ENCODE assay signal across 15 cellular contexts in genomic region chr5:132971483-132972435, GRCh38. TPM values are rescaled to one million over a fixed set of nuclear protein-coding genes. Genes with fewer than 3 reads are reported as not detected.
A peak's percentile ranks its signal among the peaks of the same experiment; 100 is the strongest.
DNase-seq lines count a peak whose midpoint lies in the region; TF ChIP-seq lines count a peak whose summit lies in the region.
"Had no signal": no experiment of that assay in that cellular context is flagged by ENCODE, and none has a peak within 500 bp of the region (broad histone marks: within the 10 kb centered on the region; RNA-seq: fewer than 3 reads in every experiment).

No MANE protein-coding gene starts in this region.

- H3K18ac ChIP-seq in trophoblast cell (ENCODE audit: low read length) = no peak overlapping the region

- no peak for TF ChIP-seq RAD21 in SK-N-SH (IDR thresholded peaks at IDR 0.05; ENCODE audit: low read length)

- no peak for TF ChIP-seq CTCF in SK-N-SH (IDR thresholded peaks at IDR 0.05)
- TF ChIP-seq CTCF in MM.1S (IDR thresholded peaks at IDR 0.05; ENCODE audit: low read length) = no peak

- no peak overlapping the region for H2BK5ac ChIP-seq in trophoblast cell (ENCODE audit: low read depth, low read length, poor library complexity)

- no peak overlapping the region for H3K4me3 ChIP-seq in SK-N-SH (ENCODE audit: low read depth in 2 of 2, low read length in 1 of 2)
- H3K4me3 ChIP-seq in trophoblast cell (ENCODE audit: low read depth, low read length) = no peak overlapping the region
- no peak overlapping the region for H3K4me3 ChIP-seq in MM.1S (ENCODE audit: low read length)
- H3K4me3 ChIP-seq: psoas muscle, spleen had no signal

- H3K36me3 ChIP-seq in SK-N-SH (replicated peaks in 1 of 2; ENCODE audit: control insufficient read depth in 1 of 2, insufficient read depth in 2 of 2, low read length in 1 of 2) (no peaks in the 10 kb centered on the region), trophoblast cell (ENCODE audit: control insufficient read depth in 1 of 2, insufficient read depth in 2 of 2, low read length in 2 of 2) (no peaks in the 10 kb centered on the region), MM.1S (replicated peaks; ENCODE audit: insufficient read depth, low read length) (no peaks in the 10 kb centered on the region)
- H3K36me3 ChIP-seq: spleen had no signal

- H4K12ac ChIP-seq in trophoblast cell (ENCODE audit: low read depth, low read length) = no peak overlapping the region

- no peaks in the 10 kb centered on the region; a peak in 1 of 4 replicates for H3K4me1 ChIP-seq in SK-N-SH (ENCODE audit: control insufficient read depth in 1 of 2, insufficient read depth in 2 of 2, low read depth in 1 of 2, low read length in 1 of 2)
- peaks cover 2 to 5% of the 10 kb centered on the region in 2 experiments for H3K4me1 ChIP-seq in trophoblast cell (ENCODE audit: control insufficient read depth in 1 of 2, insufficient read depth in 2 of 2, low read length in 2 of 2)
- H3K4me1 ChIP-seq in MM.1S (ENCODE audit: low read length) = no peaks in the 10 kb centered on the region
- H3K4me1 ChIP-seq: psoas muscle, spleen had no signal

- H3K23ac ChIP-seq in trophoblast cell (ENCODE audit: low read length) = no peak overlapping the region

- 79% methylated on average over 16 of the region's 16 CpGs for WGBS in SK-N-SH (ENCODE audit: low lambda C conversion rate)
- WGBS in trophoblast cell (ENCODE audit: extremely low coverage, insufficient coverage, insufficient read length) = no CpG with 5 or more reads among the region's 16 CpGs

- no peaks in the 10 kb centered on the region for H4K20me1 ChIP-seq in SK-N-SH (ENCODE audit: insufficient read depth)
- H4K20me1 ChIP-seq in MM.1S (ENCODE audit: insufficient read depth, low read length) = no peaks in the 10 kb centered on the region

- H2BK120ac ChIP-seq in trophoblast cell (ENCODE audit: insufficient read depth, low read length, poor library complexity) = peak overlapping the region; percentile 49

- H3K4ac ChIP-seq in trophoblast cell (ENCODE audit: low read depth, low read length) = no peak overlapping the region

- peak overlapping the region; percentile 33 for H4K91ac ChIP-seq in trophoblast cell (ENCODE audit: low read depth, low read length)

- H3K9me3 ChIP-seq in SK-N-SH (no peaks in the 10 kb centered on the region), trophoblast cell (ENCODE audit: insufficient read depth, low read depth, low read length) (no peaks in the 10 kb centered on the region), MM.1S (replicated peaks; ENCODE audit: insufficient read depth, low read length) (no peaks in the 10 kb centered on the region)
- H3K9me3 ChIP-seq: psoas muscle had no signal

- no peak overlapping the region for H3K14ac ChIP-seq in trophoblast cell (ENCODE audit: low read length)

- CTCF ChIA-PET in HEK293T (lab: Yijun Ruan, JAX) (interaction anchor here (0.7 kb wide), 1 partner anchor 450 kb away, joined by 3 read pairs; no protein-coding TSS in a partner anchor), SK-N-SH (lab: Yijun Ruan, JAX) (no interaction called here)

- H4K8ac ChIP-seq in trophoblast cell (ENCODE audit: low read depth, low read length) = peak overlapping the region; percentile 51

- H3K27ac ChIP-seq in SK-N-SH (ENCODE audit: low read depth in 2 of 2, low read length in 1 of 2) = no peak overlapping the region
- H3K27ac ChIP-seq in epithelial cell of prostate = peak overlapping the region; percentile 50
- H3K27ac ChIP-seq in trophoblast cell (ENCODE audit: low read depth, low read length) = peak overlapping the region; percentile 91
- no peak overlapping the region for H3K27ac ChIP-seq in MM.1S (ENCODE audit: low read length)
- H3K27ac ChIP-seq in caudate nucleus (ENCODE audit: low read depth, low read length) = no peak overlapping the region
- H3K27ac ChIP-seq: psoas muscle, spleen had no signal

- no peaks in the 10 kb centered on the region for H3K27me3 ChIP-seq in SK-N-SH (ENCODE audit: insufficient read depth)
- H3K27me3 ChIP-seq in trophoblast cell (ENCODE audit: insufficient read depth, low read length) = no peaks in the 10 kb centered on the region
- no peaks in the 10 kb centered on the region for H3K27me3 ChIP-seq in MM.1S (replicated peaks; ENCODE audit: insufficient read depth, low read length)
- H3K27me3 ChIP-seq: spleen had no signal

- POLR2A ChIA-PET in HEK293T (lab: Yijun Ruan, JAX) = no interaction called here
- POLR2A ChIA-PET in SK-N-SH (lab: Yijun Ruan, JAX) = no interaction called here

- H2BK12ac ChIP-seq in trophoblast cell (ENCODE audit: low read length) = no peak overlapping the region

- DNase-seq in HEK293T (ENCODE audit: extremely low spot score) (no peak), SK-N-SH (no peak), epithelial cell of prostate (ENCODE audit: low read depth, low spot score) (no peak), trophoblast cell (peak; percentile 93 to 96), MM.1S (no peak), caudate nucleus (lab: John Stamatoyannopoulos, UW) (no peak), NCI-H82 treated with DMSO at 0.1 percent for 48 hours (lab: John Stamatoyannopoulos, UW; ENCODE audit: unreplicated experiment) (no peak)
- DNase-seq: activated CD4-positive, alpha-beta T cell treated with anti-CD3 and anti-CD28 coated beads for 1 hour; activated CD8-positive, alpha-beta memory T cell treated with anti-CD3 and anti-CD28 coated beads, Interleukin-2, amount 10 ng/mL, durations not matched to agents 7 days and 5 days; activated gamma-delta T cell treated with Interleukin-2 at 50 U/mL for 16 hours; immature natural killer cell; NCI-H1694; NCI-H446; psoas muscle; spleen had no signal

- H3K9me2 ChIP-seq in SK-N-SH (no peaks in the 10 kb centered on the region), MM.1S (replicated peaks; ENCODE audit: insufficient read depth, low read length) (no peaks in the 10 kb centered on the region)

- H2AK5ac ChIP-seq in trophoblast cell (ENCODE audit: low read length) = no peak overlapping the region

- no peak for TF ChIP-seq EP300 in SK-N-SH (IDR thresholded peaks at IDR 0.05; ENCODE audit: borderline replicate concordance in 1 of 2, low read depth in 1 of 2, low read length in 1 of 2)

- H3K9ac ChIP-seq in SK-N-SH = no peak overlapping the region
- H3K9ac ChIP-seq in trophoblast cell (ENCODE audit: low read length) = no peak overlapping the region
- H3K9ac ChIP-seq in MM.1S (ENCODE audit: low read length) = no peak overlapping the region

- H2AFZ ChIP-seq in SK-N-SH (ENCODE audit: low read depth) (peak overlapping the region; percentile 67; the same call in 1 of the 2 replicates), trophoblast cell (ENCODE audit: insufficient read depth, low read length, poor library complexity) (no peak overlapping the region), MM.1S (ENCODE audit: low read length) (no peak overlapping the region)

- peaks cover 4% of the 10 kb centered on the region for H3F3A ChIP-seq in SK-N-SH (replicated peaks; ENCODE audit: insufficient read depth)
- H3F3A ChIP-seq in MM.1S (ENCODE audit: insufficient read depth, low read length) = no peaks in the 10 kb centered on the region

- H3K79me2 ChIP-seq in SK-N-SH (ENCODE audit: insufficient read depth) = no peaks in the 10 kb centered on the region
- H3K79me2 ChIP-seq in trophoblast cell (ENCODE audit: control insufficient read depth, insufficient read depth, low read length, poor library complexity) = no peaks in the 10 kb centered on the region
- H3K79me2 ChIP-seq in MM.1S (ENCODE audit: low read length) = no peaks in the 10 kb centered on the region

- no peak overlapping the region for H3K4me2 ChIP-seq in SK-N-SH
- H3K4me2 ChIP-seq in trophoblast cell (ENCODE audit: low read length) = no peak overlapping the region
- no peak overlapping the region for H3K4me2 ChIP-seq in MM.1S (ENCODE audit: low read depth, low read length)

- no peaks in the 10 kb centered on the region for H3K79me1 ChIP-seq in trophoblast cell (ENCODE audit: low read length)

TF ChIP-seq in HEK293T, 16 proteins besides CTCF, POLR2A, EP300 and RAD21:
- TF ChIP-seq PKNOX1 (IDR thresholded peaks at IDR 0.05) = 0 out of 2 replicates have a peak, but pooled peaks have one; percentile 12
- no peak for TF ChIP-seq SP1 (IDR thresholded peaks at IDR 0.05)
TF ChIP-seq in HEK293T: peak in this region for 1.

TF ChIP-seq in SK-N-SH, 30 proteins besides CTCF, POLR2A, EP300 and RAD21 (continues in another document):
- TF ChIP-seq GABPA (IDR thresholded peaks at IDR 0.05; ENCODE audit: low read depth) (no peak), FOXJ3 (CRISPR knock-in tag; IDR thresholded peaks at IDR 0.05) (no peak), USF2 (IDR thresholded peaks at IDR 0.05; ENCODE audit: borderline replicate concordance, low read depth, low read length) (no peak), MXI1 (IDR thresholded peaks at IDR 0.05; ENCODE audit: low read depth, low read length) (no peak), NRF1 (IDR thresholded peaks at IDR 0.05; ENCODE audit: low read depth, low read length) (no peak), EZH2phosphoT487 (IDR thresholded peaks at IDR 0.05; ENCODE audit: borderline replicate concordance, low read depth) (no peak), SIN3A (IDR thresholded peaks at IDR 0.05; ENCODE audit: borderline replicate concordance, low read depth, low read length) (no peak), SMC3 (IDR thresholded peaks at IDR 0.05; ENCODE audit: low read depth, low read length) (no peak), IRF3 (IDR thresholded peaks at IDR 0.05; ENCODE audit: low read depth, low read length) (no peak)

RNA-seq across cellular contexts. Expression of gene AFF4, which starts 8.3 kb away (rescaled TPM):
- polyA plus RNA-seq in SK-N-SH (2012; rRNA removed) = 8.1 and 11.9 TPM in 2 replicates
- polyA plus RNA-seq in SK-N-SH (2012; cell fraction: cytosol; rRNA removed) = 12.9 and 13.2 TPM in 2 replicates
- 10.5 and 23.3 TPM in 2 replicates for polyA plus RNA-seq in SK-N-SH (2012; cell fraction: nucleus; rRNA removed)
- 66.8 and 66.9 TPM in 2 replicates for polyA plus RNA-seq in trophoblast cell (2013)

RNA-seq across cellular contexts. Expression of gene ZCCHC10, which starts 54.6 kb away (rescaled TPM):
- polyA plus RNA-seq in SK-N-SH (2012; rRNA removed) = 26.3 and 28.4 TPM in 2 replicates
- 25.5 and 32.7 TPM in 2 replicates for polyA plus RNA-seq in SK-N-SH (2012; cell fraction: cytosol; rRNA removed)
- 10.6 and 12.8 TPM in 2 replicates for polyA plus RNA-seq in SK-N-SH (2012; cell fraction: nucleus; rRNA removed)
- polyA plus RNA-seq in trophoblast cell (2013) = 40.0 and 41.2 TPM in 2 replicates

Comparison
In these comparisons a context has a peak if more than half of its experiments do, and no peak if none do; other contexts are left out.
1. DNase-seq: peak in trophoblast cell (2 of 2); none in HEK293T (single experiment), SK-N-SH (single experiment), epithelial cell of prostate (single experiment), MM.1S (single experiment), caudate nucleus (0 of 61) and NCI-H82 treated with DMSO at 0.1 percent for 48 hours (single experiment).
2. H3K27ac ChIP-seq: peak in epithelial cell of prostate (single experiment) and trophoblast cell (single experiment); none in SK-N-SH (0 of 2), MM.1S (single experiment) and caudate nucleus (single experiment).